Comparison of ENCODE assay signal across 1 cellular context in the genomic region with DNA sequence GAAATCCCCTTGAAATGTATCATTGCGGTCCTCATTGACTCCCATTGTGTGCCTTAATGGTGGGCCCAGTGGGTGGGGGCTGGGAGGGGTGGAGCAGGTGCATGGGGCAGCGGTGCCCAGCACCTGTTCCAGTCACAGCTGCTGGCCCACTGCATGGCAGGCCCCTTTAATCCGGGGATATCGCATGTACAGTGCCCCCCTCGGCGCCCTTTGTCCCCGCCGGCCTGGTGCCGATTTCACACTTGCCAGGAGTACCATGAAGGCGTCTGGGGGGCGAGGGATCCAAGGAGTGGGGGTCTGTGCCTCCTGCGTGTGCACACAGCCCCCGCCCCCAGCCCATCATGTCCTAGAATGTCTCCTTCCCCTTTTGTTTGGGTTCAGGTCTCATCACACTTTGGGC.
A peak's percentile ranks its signal among the peaks of the same experiment; 100 is the strongest.
TF ChIP-seq lines count a peak whose summit lies in the region.

No MANE protein-coding gene starts in this region.

TF ChIP-seq in HepG2, 621 proteins besides CTCF, POLR2A, EP300 and RAD21:
- TF ChIP-seq CSRNP1 (CRISPR knock-in tag; IDR thresholded peaks at IDR 0.05) (no peak), BRD4 (CRISPR knock-in tag; IDR thresholded peaks at IDR 0.05) (no peak), ZNF562 (CRISPR knock-in tag; IDR thresholded peaks at IDR 0.05; ENCODE audit: borderline replicate concordance) (no peak), KLF11 (CRISPR knock-in tag; IDR thresholded peaks at IDR 0.05) (no peak), ZNF652 (CRISPR knock-in tag; IDR thresholded peaks at IDR 0.05; ENCODE audit: borderline replicate concordance, low read depth) (no peak), AGO1 (IDR thresholded peaks at IDR 0.05; ENCODE audit: low read depth, low read length, poor library complexity, severe bottlenecking) (peak; percentile 88), RNF219 (CRISPR knock-in tag; IDR thresholded peaks at IDR 0.05) (no peak)
